31 cellular contexts compared by ENCODE assay signal in the genomic region with DNA sequence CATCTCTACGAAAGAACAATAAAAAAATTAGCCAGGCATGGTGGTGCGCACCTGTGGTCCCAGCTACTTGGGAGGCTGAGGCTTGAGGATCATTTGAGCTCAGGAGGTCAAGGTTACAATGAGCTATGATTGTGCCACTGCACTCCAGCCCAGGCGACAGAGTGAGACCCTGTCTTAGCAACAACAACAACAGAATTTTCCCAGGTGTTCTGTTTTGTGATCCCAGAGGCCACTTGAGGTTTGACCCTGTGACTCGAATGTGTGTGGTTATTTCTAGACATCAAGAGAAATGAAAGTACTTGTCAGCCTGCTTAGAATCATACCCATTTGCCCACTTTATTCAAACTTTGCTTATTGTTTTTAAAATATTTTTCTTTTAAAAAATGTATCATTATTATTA.
"Had no signal": no experiment of that assay in that cellular context is flagged by ENCODE, and none has a peak within 500 bp of the region (broad histone marks: within the 10 kb centered on the region; RNA-seq: fewer than 3 reads in every experiment).

No MANE protein-coding gene starts in this region.

- H3K27ac ChIP-seq: ascending aorta, breast epithelium, cardiac muscle cell, colonic mucosa, epithelial cell of prostate, esophagus squamous epithelium, gastroesophageal sphincter, heart right ventricle, hepatocyte, WERI-Rb-1 had no signal

- H3K79me2 ChIP-seq: hepatocyte had no signal

- H3K4me2 ChIP-seq: hepatocyte had no signal

- ATAC-seq: activated CD4-positive, CD25-positive, alpha-beta regulatory T cell treated with anti-CD3 and anti-CD28 coated beads, Interleukin-2, amount 50 U/mL, for 24 hours; gastroesophageal sphincter; heart right ventricle; T-helper 17 cell had no signal

- H3K9me3 ChIP-seq: ascending aorta, breast epithelium, colonic mucosa, esophagus squamous epithelium, gastroesophageal sphincter, heart right ventricle had no signal

- H3K27me3 Mint-ChIP-seq: activated B cell treated with CpG ODN at 0.5 μM for 24 hours; activated CD4-positive, alpha-beta memory T cell treated with anti-CD3 and anti-CD28 coated beads, Interleukin-2, amount 10 ng/mL, durations not matched to agents 7 days and 5 days; activated naive CD8-positive, alpha-beta T cell; T-helper 17 cell had no signal

- H3K27ac Mint-ChIP-seq: activated B cell treated with CpG ODN at 0.5 μM for 24 hours; activated CD4-positive, alpha-beta memory T cell treated with anti-CD3 and anti-CD28 coated beads, Interleukin-2, amount 10 ng/mL, durations not matched to agents 7 days and 5 days; activated naive CD8-positive, alpha-beta T cell; brain; T-helper 2 cell treated with Interferon-gamma antibody and Interleukin-4, amounts not matched to agents 5 μg/mL and 100 μg/mL, for 36 hours had no signal

- H3K4me1 ChIP-seq: breast epithelium, colonic mucosa had no signal

- DNase-seq: activated B cell treated with CpG ODN at 0.5 μM for 24 hours; activated CD4-positive, alpha-beta memory T cell treated with anti-CD3 and anti-CD28 coated beads, Interleukin-2, amount 10 ng/mL, durations not matched to agents 7 days and 5 days; activated CD4-positive, alpha-beta T cell treated with anti-CD3 and anti-CD28 coated beads for 48 hours; activated CD4-positive, alpha-beta T cell treated with anti-CD3 and anti-CD28 coated beads, Interleukin-2, amount 50 U/mL, for 4 hours; activated effector memory CD4-positive, alpha-beta T cell treated with Interleukin-2 at 50 U/mL for 16 hours; activated gamma-delta T cell treated with Interleukin-2 at 50 U/mL for 16 hours; activated naive CD4-positive, alpha-beta T cell treated with anti-CD3 and anti-CD28 coated beads, Interleukin-2, amount 50 U/mL, for 16 hours; activated naive CD4-positive, alpha-beta T cell treated with Interleukin-2 at 50 U/mL for 16 hours; activated T-cell treated with anti-CD3 and anti-CD28 coated beads, Interleukin-2, amount 50 U/mL, for 1 hour; activated T-cell treated with anti-CD3 and anti-CD28 coated beads, Interleukin-2, amount 50 U/mL, for 48 hours; central memory CD4-positive, alpha-beta T cell; cerebellar nuclear complex; colonic mucosa; effector CD8-positive, alpha-beta T cell; esophagus squamous epithelium; foreskin melanocyte; heart right ventricle; T-helper 1 cell; T-helper 17 cell; T1000; WERI-Rb-1 had no signal

- H3K27me3 ChIP-seq: ascending aorta, breast epithelium, colonic mucosa, esophagus squamous epithelium, gastroesophageal sphincter, heart right ventricle, hepatocyte had no signal

- H2AFZ ChIP-seq: hepatocyte had no signal

- H3K9me3 Mint-ChIP-seq: activated B cell treated with CpG ODN at 0.5 μM for 24 hours; activated CD4-positive, alpha-beta memory T cell treated with anti-CD3 and anti-CD28 coated beads, Interleukin-2, amount 10 ng/mL, durations not matched to agents 7 days and 5 days; brain; T-helper 2 cell treated with Interferon-gamma antibody and Interleukin-4, amounts not matched to agents 5 μg/mL and 100 μg/mL, for 36 hours had no signal

- H3K4me3 Mint-ChIP-seq: activated B cell treated with CpG ODN at 0.5 μM for 24 hours; activated CD4-positive, alpha-beta memory T cell treated with anti-CD3 and anti-CD28 coated beads, Interleukin-2, amount 10 ng/mL, durations not matched to agents 7 days and 5 days; activated naive CD8-positive, alpha-beta T cell; brain; T-helper 17 cell; T-helper 2 cell treated with Interferon-gamma antibody and Interleukin-4, amounts not matched to agents 5 μg/mL and 100 μg/mL, for 36 hours had no signal
